Comparison of ENCODE assay signal across 26 cellular contexts in genomic region chr6:101784094-101784493, GRCh38.
DNase-seq lines count a peak whose midpoint lies in the region; ATAC-seq, FAIRE-seq and TF ChIP-seq lines count a peak whose summit lies in the region.
"Had no signal": no experiment of that assay in that cellular context is flagged by ENCODE, and none has a peak within 500 bp of the region (broad histone marks: within the 10 kb centered on the region; RNA-seq: fewer than 3 reads in every experiment).

No MANE protein-coding gene starts in this region.

- H3K9me3 ChIP-seq in H1 (ENCODE audit: insufficient read depth in 2 of 2, low read depth in 1 of 2, low read length in 1 of 2), result no peaks in the 10 kb centered on the region
- H3K9me3 ChIP-seq: BLaER1 had no signal

- TF ChIP-seq CTCF in GM23338 (conservative IDR thresholded peaks at IDR 0.05; ENCODE audit: low read depth in 2 of 2), result no peak
- no peak for TF ChIP-seq CTCF in H1 (IDR thresholded peaks at IDR 0.05; ENCODE audit: control extremely low read depth in 1 of 3, insufficient read depth in 1 of 3, low read depth in 1 of 3, low read length in 3 of 3)
- TF ChIP-seq CTCF in brain microvascular endothelial cell (IDR thresholded peaks at IDR 0.05; ENCODE audit: low read depth, low read length, missing control alignments), result no peak

- no peak overlapping the region for H2BK20ac ChIP-seq in H1 (ENCODE audit: low read length)

- H3K79me1 ChIP-seq in H1 (ENCODE audit: low read depth, low read length), result no peaks in the 10 kb centered on the region

- H3K4ac ChIP-seq in H1 (replicated peaks; ENCODE audit: insufficient read length, low read depth, low read length), result no peak overlapping the region

- H3K27ac ChIP-seq in GM23338 (ENCODE audit: low read depth) (no peak overlapping the region), H1 (ENCODE audit: low read depth, low read length) (no peak overlapping the region), brain microvascular endothelial cell (no peak overlapping the region)
- H3K27ac ChIP-seq: BLaER1 had no signal

- H4K8ac ChIP-seq in H1 (ENCODE audit: extremely low read depth, insufficient read depth, low read length), result 0 out of 2 replicates have a peak overlapping the region, but pooled peaks have one; percentile 51

- peak overlapping the region; percentile 7; the same call in 1 of the 2 replicates for H2BK12ac ChIP-seq in H1 (ENCODE audit: low read depth, low read length)

- in situ Hi-C loops in brain microvascular endothelial cell (cut with HindIII; ENCODE audit: low pct_ligation_motif_present, low sequenced_read_pairs), result no loop called here

- no peaks in the 10 kb centered on the region; the same call in 2 of the 3 replicates for H3K4me1 Mint-ChIP-seq in GM23338
- H3K4me1 Mint-ChIP-seq: CD14-positive monocyte; CD4-positive, alpha-beta memory T cell; CD4-positive, CD25-positive, alpha-beta regulatory T cell; CD8-positive, alpha-beta memory T cell had no signal

- H2BK120ac ChIP-seq in H1 (replicated peaks; ENCODE audit: low read depth, low read length), result no peak overlapping the region

- H3K27me3 Mint-ChIP-seq in GM23338 (ENCODE audit: insufficient read depth, low read depth, poor library complexity), result no peaks in the 10 kb centered on the region
- H3K27me3 Mint-ChIP-seq: CD4-positive, alpha-beta memory T cell; CD4-positive, CD25-positive, alpha-beta regulatory T cell; CD8-positive, alpha-beta memory T cell had no signal

- H3K9ac ChIP-seq in H1 (replicated peaks in 1 of 4; ENCODE audit: extremely low read depth in 1 of 4, low read depth in 3 of 4, low read length in 3 of 4), result no peak overlapping the region
- H3K9ac ChIP-seq: BLaER1 had no signal

- peaks cover 25% of the 10 kb centered on the region for H3K36me3 Mint-ChIP-seq in GM23338 (ENCODE audit: low read depth)
- H3K36me3 Mint-ChIP-seq: CD14-positive monocyte; CD4-positive, alpha-beta memory T cell; CD4-positive, CD25-positive, alpha-beta regulatory T cell; CD8-positive, alpha-beta memory T cell had no signal

- no peak overlapping the region for H2AK5ac ChIP-seq in H1 (ENCODE audit: low read depth, low read length)

- no peaks in the 10 kb centered on the region for H3K27me3 ChIP-seq in GM23338 (ENCODE audit: insufficient read depth)
- no peaks in the 10 kb centered on the region for H3K27me3 ChIP-seq in H1 (replicated peaks in 1 of 4; ENCODE audit: control insufficient read depth in 3 of 4, extremely low read depth in 1 of 4, insufficient read depth in 3 of 4, low read length in 3 of 4)
- no peaks in the 10 kb centered on the region for H3K27me3 ChIP-seq in brain microvascular endothelial cell (replicated peaks)
- H3K27me3 ChIP-seq: BE2C, BLaER1 had no signal

- H3K18ac ChIP-seq in H1 (ENCODE audit: extremely low read depth, low read length), result no peak overlapping the region

- TF ChIP-seq RAD21 in H1 (IDR thresholded peaks at IDR 0.05 in 1 of 2, conservative IDR thresholded peaks at IDR 0.05 in 1 of 2; ENCODE audit: low read depth in 2 of 2, low read length in 2 of 2), result no peak

- H3K4me1 ChIP-seq in GM23338 (ENCODE audit: insufficient read depth), result no peaks in the 10 kb centered on the region
- no peaks in the 10 kb centered on the region for H3K4me1 ChIP-seq in H1 (replicated peaks in 1 of 4; ENCODE audit: control insufficient read depth in 3 of 4, insufficient read depth in 4 of 4, low read length in 3 of 4)
- H3K4me1 ChIP-seq: BLaER1 had no signal

- CTCF ChIA-PET in H1 (lab: Charles Lee; ENCODE audit: partially characterized antibody), result no interaction called here

- H3K4me3 ChIP-seq in GM23338, result no peak overlapping the region
- no peak overlapping the region for H3K4me3 ChIP-seq in H1 (ENCODE audit: extremely low read depth in 1 of 4, insufficient read depth in 2 of 4, low read depth in 3 of 4, low read length in 4 of 4)
- no peak overlapping the region for H3K4me3 ChIP-seq in brain microvascular endothelial cell (ENCODE audit: low read depth, low read length)
- H3K4me3 ChIP-seq: BLaER1, GM12878 had no signal

- 84% methylated on average over 2 of the region's 2 CpGs; no CpG with 5 or more reads in 1 of the 2 experiments for WGBS in H1 (ENCODE audit: extremely low coverage in 1 of 2, insufficient coverage in 1 of 2, insufficient read length in 1 of 2, insufficient replicate concordance in 2 of 2, low coverage in 1 of 2, low lambda C conversion rate in 2 of 2, missing lambda C conversion rate in 1 of 2), 2 experiments

- H4K91ac ChIP-seq in H1 (replicated peaks; ENCODE audit: insufficient read length, low read length), result no peak overlapping the region

- no peak for TF ChIP-seq EP300 in H1 (IDR thresholded peaks at IDR 0.05; ENCODE audit: borderline replicate concordance in 1 of 2, low read depth in 2 of 2, low read length in 2 of 2)

- no peak overlapping the region for H2BK15ac ChIP-seq in H1 (ENCODE audit: low read length)

- no peak overlapping the region for H3K4me2 ChIP-seq in GM23338
- H3K4me2 ChIP-seq in H1 (ENCODE audit: insufficient read depth in 1 of 2, low read depth in 2 of 2, low read length in 2 of 2), result no peak overlapping the region
- H3K4me2 ChIP-seq: BLaER1 had no signal

- no peaks in the 10 kb centered on the region for H3K23me2 ChIP-seq in H1 (ENCODE audit: low read depth, low read length)

- peak overlapping the region; percentile 40; the same call in 1 of the 2 replicates for H2AFZ ChIP-seq in GM23338
- H2AFZ ChIP-seq in H1 (ENCODE audit: low read length), result 0 out of 2 replicates have a peak overlapping the region, but pooled peaks have one; percentile 18

- peaks cover 3% of the 10 kb centered on the region; the same call in 1 of the 2 replicates for H3K9me2 ChIP-seq in GM23338 (ENCODE audit: insufficient read depth)

- H3K14ac ChIP-seq in H1 (ENCODE audit: insufficient read length), result no peak overlapping the region

- FAIRE-seq in H1 (lab: Jason Lieb, UNC), result no peak
- FAIRE-seq: A204.1, GM12878, GM12892, GM18507 had no signal

- no peak overlapping the region for H3K56ac ChIP-seq in H1 (replicated peaks; ENCODE audit: insufficient read length, low read depth, low read length)

- H3K27ac Mint-ChIP-seq in GM23338, result no peak overlapping the region
- H3K27ac Mint-ChIP-seq: CD14-positive monocyte; CD4-positive, alpha-beta memory T cell; CD4-positive, CD25-positive, alpha-beta regulatory T cell had no signal

- H4K20me1 ChIP-seq in GM23338 (replicated peaks; ENCODE audit: insufficient read depth), result no peaks in the 10 kb centered on the region
- H4K20me1 ChIP-seq in H1 (replicated peaks in 1 of 2; ENCODE audit: control insufficient read depth in 1 of 2, insufficient read depth in 2 of 2, low read length in 2 of 2), result no peaks in the 10 kb centered on the region
- H4K20me1 ChIP-seq: BLaER1 had no signal

- H3K23ac ChIP-seq in H1 (ENCODE audit: insufficient read length), result no peak overlapping the region

- TF ChIP-seq POLR2A in H1 (IDR thresholded peaks at IDR 0.05; ENCODE audit: control extremely low read depth in 1 of 2, low read depth in 2 of 2, low read length in 2 of 2), result no peak

- H3K79me2 ChIP-seq in GM23338 (replicated peaks; ENCODE audit: insufficient read depth), result no peaks in the 10 kb centered on the region
- no peaks in the 10 kb centered on the region for H3K79me2 ChIP-seq in H1 (ENCODE audit: control insufficient read depth in 1 of 2, insufficient read depth in 2 of 2, low read length in 2 of 2)

- no peak for ATAC-seq in GM23338

- POLR2A ChIA-PET in H1 (lab: Charles Lee; ENCODE audit: partially characterized antibody), result no interaction called here

- no peaks in the 10 kb centered on the region for H3F3A ChIP-seq in GM23338 (replicated peaks; ENCODE audit: low read depth)

- no peak overlapping the region for H3K4me3 Mint-ChIP-seq in GM23338
- H3K4me3 Mint-ChIP-seq: CD14-positive monocyte; CD4-positive, alpha-beta memory T cell; CD4-positive, CD25-positive, alpha-beta regulatory T cell; CD8-positive, alpha-beta memory T cell had no signal

- no peak overlapping the region for H4K5ac ChIP-seq in H1 (ENCODE audit: insufficient read length, low read depth, low read length)

- no peak overlapping the region for H2BK5ac ChIP-seq in H1 (ENCODE audit: low read depth, low read length)

- intact Hi-C loops in posterior vena cava (cut with DNase I), result no loop called here

- no peaks in the 10 kb centered on the region for H3K36me3 ChIP-seq in GM23338 (ENCODE audit: insufficient read depth)
- H3K36me3 ChIP-seq in H1 (ENCODE audit: control insufficient read depth in 2 of 4, insufficient read depth in 4 of 4, low read length in 3 of 4), result no peaks in the 10 kb centered on the region
- H3K36me3 ChIP-seq in brain microvascular endothelial cell (replicated peaks), result no peaks in the 10 kb centered on the region
- H3K36me3 ChIP-seq: BE2C, BLaER1 had no signal

- DNase-seq in GM23338 (ENCODE audit: low spot score), result no peak
- DNase-seq in H1 (ENCODE audit: low read depth in 1 of 2, low spot score in 2 of 2), result no peak
- peak; percentile 50 for DNase-seq in posterior vena cava (ENCODE audit: low spot score)
- DNase-seq in brain microvascular endothelial cell, result no peak
- DNase-seq in NCI-H345 (lab: John Stamatoyannopoulos, UW), result no peak
- DNase-seq: 8988T; ACHN; BE2C; C1 segment of cervical spinal cord; CD4-positive, alpha-beta memory T cell; CD4-positive, CD25-positive, alpha-beta regulatory T cell; CD8-positive, alpha-beta memory T cell; COR-L47; DMS 273 treated with DMSO at 0.1 percent for 48 hours; DMS153; DMS53; DMS79; DND-41; EL; GDM1 had no signal

- peaks cover 9% of the 10 kb centered on the region for H3K9me3 Mint-ChIP-seq in GM23338

TF ChIP-seq in GM23338, 12 proteins besides CTCF, POLR2A, EP300 and RAD21 (continues in another document):
- TF ChIP-seq POLR2AphosphoS5 (IDR thresholded peaks at IDR 0.05; ENCODE audit: low read depth), result no peak
- TF ChIP-seq ZNF114 (CRISPR knock-in tag; IDR thresholded peaks at IDR 0.05), result no peak

TF ChIP-seq in H1, 55 proteins besides CTCF, POLR2A, EP300 and RAD21 (continues in another document):
- TF ChIP-seq HDAC2 (IDR thresholded peaks at IDR 0.05; ENCODE audit: borderline replicate concordance in 1 of 2, low read depth in 2 of 2, low read length in 2 of 2), result no peak
- no peak for TF ChIP-seq HDAC6 (IDR thresholded peaks at IDR 0.05; ENCODE audit: low read depth, low read length)
- TF ChIP-seq USF2 (IDR thresholded peaks at IDR 0.05; ENCODE audit: low read length), result no peak
- TF ChIP-seq CTBP2 (IDR thresholded peaks at IDR 0.05; ENCODE audit: borderline replicate concordance, insufficient read depth, insufficient read length, low read length), result no peak
- no peak for TF ChIP-seq GTF2F1 (IDR thresholded peaks at IDR 0.05; ENCODE audit: borderline replicate concordance, low read depth, low read length)
- TF ChIP-seq ASH2L (IDR thresholded peaks at IDR 0.05; ENCODE audit: low read length), result no peak
- no peak for TF ChIP-seq KDM5A (IDR thresholded peaks at IDR 0.05; ENCODE audit: low read length)
- no peak for TF ChIP-seq POU5F1 (IDR thresholded peaks at IDR 0.05; ENCODE audit: low read depth, low read length)
